28 cellular contexts compared by ENCODE assay signal in the genomic region with DNA sequence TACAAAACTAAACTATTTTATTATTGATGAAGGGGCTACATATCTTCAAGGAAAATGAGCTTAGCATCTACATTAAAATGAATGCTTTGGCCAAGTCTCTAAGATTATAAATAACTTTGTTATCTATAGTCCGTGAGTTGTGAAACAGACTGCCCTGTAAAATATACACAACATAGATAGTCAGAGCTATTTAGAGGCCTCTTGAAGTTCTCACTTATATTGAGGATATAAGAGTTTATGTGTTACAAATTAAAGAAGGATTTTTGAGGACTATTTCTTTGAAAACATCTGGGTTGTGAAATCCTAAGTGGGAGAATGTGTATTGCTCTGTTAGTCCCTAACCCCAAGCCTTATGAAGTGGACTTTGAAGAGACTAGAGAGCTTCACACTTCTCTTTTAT.
"Had no signal": no experiment of that assay in that cellular context is flagged by ENCODE, and none has a peak within 500 bp of the region (broad histone marks: within the 10 kb centered on the region; RNA-seq: fewer than 3 reads in every experiment).

No MANE protein-coding gene starts in this region.

- H3K27ac ChIP-seq: body of pancreas, breast epithelium, PC-9, RWPE1, SJCRH30, SK-N-MC had no signal

- H3K36me3 Mint-ChIP-seq: activated naive CD4-positive, alpha-beta T cell treated with anti-CD3 and anti-CD28 coated beads, Interleukin-2, amount 50 U/mL, for 24 hours; activated naive CD8-positive, alpha-beta T cell treated with anti-CD3 and anti-CD28 coated beads, Interleukin-2, amount 10 ng/mL, durations not matched to agents 7 days and 5 days had no signal

- DNase-seq: activated CD4-positive, alpha-beta T cell treated with anti-CD3 and anti-CD28 coated beads, Interleukin-2, amount 10 ng/mL, durations not matched to agents 24 days and 14 days; activated CD4-positive, alpha-beta T cell treated with anti-CD3 and anti-CD28 coated beads, Interleukin-2, amount 50 U/mL, for 4 hours; activated CD8-positive, alpha-beta T cell treated with anti-CD3 and anti-CD28 coated beads, Interleukin-2, amount 10 ng/mL, durations not matched to agents 7 days and 5 days; activated gamma-delta T cell; activated naive CD4-positive, alpha-beta T cell treated with Interleukin-2 at 50 U/mL for 16 hours; activated naive CD8-positive, alpha-beta T cell treated with anti-CD3 and anti-CD28 coated beads, Interleukin-2, amount 10 ng/mL, durations not matched to agents 7 days and 5 days; activated T-cell treated with anti-CD3 and anti-CD28 coated beads, Interleukin-2, amount 50 U/mL, for 24 hours; body of pancreas; Kasumi-1; KG1; MG63; NCI-H1048; NCI-H1105 treated with DMSO at 0.1 percent for 48 hours; NCI-H1436; NCI-H1694; NCI-H1930; NCI-H2081 treated with DMSO at 0.1 percent for 48 hours; NCI-H345; NCI-H524 treated with DMSO at 0.1 percent for 48 hours; PC-9; SHP77; SJCRH30; T1000 had no signal

- H3K36me3 ChIP-seq: breast epithelium, MG63, SJCRH30 had no signal

- ATAC-seq: activated CD8-positive, alpha-beta T cell treated with anti-CD3 and anti-CD28 coated beads, Interleukin-2, amount 10 ng/mL, durations not matched to agents 7 days and 5 days; body of pancreas had no signal

- H3K4me3 ChIP-seq: body of pancreas, breast epithelium, MG63, PC-9, SJCRH30, SK-N-MC had no signal

- H3K4me1 ChIP-seq: body of pancreas, breast epithelium, SJCRH30 had no signal

- H2AFZ ChIP-seq: PC-9 had no signal

- H3K4me2 ChIP-seq: PC-9 had no signal

- H3K4me3 Mint-ChIP-seq: activated CD4-positive, alpha-beta T cell treated with anti-CD3 and anti-CD28 coated beads, Interleukin-2, amount 10 ng/mL, durations not matched to agents 24 days and 14 days; activated CD8-positive, alpha-beta T cell treated with anti-CD3 and anti-CD28 coated beads, Interleukin-2, amount 10 ng/mL, durations not matched to agents 7 days and 5 days; activated naive CD4-positive, alpha-beta T cell treated with anti-CD3 and anti-CD28 coated beads, Interleukin-2, amount 50 U/mL, for 24 hours; activated naive CD8-positive, alpha-beta T cell treated with anti-CD3 and anti-CD28 coated beads, Interleukin-2, amount 10 ng/mL, durations not matched to agents 7 days and 5 days; activated T-cell treated with anti-CD3 and anti-CD28 coated beads, Interleukin-2, amount 50 U/mL, for 24 hours had no signal

- H3K9me3 ChIP-seq: body of pancreas, MG63, SJCRH30 had no signal

- H3K4me1 Mint-ChIP-seq: activated CD4-positive, alpha-beta T cell treated with anti-CD3 and anti-CD28 coated beads, Interleukin-2, amount 10 ng/mL, durations not matched to agents 24 days and 14 days; activated naive CD4-positive, alpha-beta T cell treated with anti-CD3 and anti-CD28 coated beads, Interleukin-2, amount 50 U/mL, for 24 hours; activated naive CD8-positive, alpha-beta T cell treated with anti-CD3 and anti-CD28 coated beads, Interleukin-2, amount 10 ng/mL, durations not matched to agents 7 days and 5 days had no signal

- H3K27ac Mint-ChIP-seq: activated CD4-positive, alpha-beta T cell treated with anti-CD3 and anti-CD28 coated beads, Interleukin-2, amount 10 ng/mL, durations not matched to agents 24 days and 14 days; activated CD8-positive, alpha-beta T cell treated with anti-CD3 and anti-CD28 coated beads, Interleukin-2, amount 10 ng/mL, durations not matched to agents 7 days and 5 days; activated naive CD4-positive, alpha-beta T cell treated with anti-CD3 and anti-CD28 coated beads, Interleukin-2, amount 50 U/mL, for 24 hours; activated naive CD8-positive, alpha-beta T cell treated with anti-CD3 and anti-CD28 coated beads, Interleukin-2, amount 10 ng/mL, durations not matched to agents 7 days and 5 days; activated T-cell treated with anti-CD3 and anti-CD28 coated beads, Interleukin-2, amount 50 U/mL, for 24 hours; activated T-helper 2 cell treated with anti-CD3 and anti-CD28 coated beads, Interferon-gamma antibody, Interleukin-2, Interleukin-4, amounts not matched to agents 10 μg/mL and 5 μg/mL and 100 μg/mL, durations not matched to agents 14 hours and 24 hours and 36 hours had no signal

- H3K27me3 ChIP-seq: body of pancreas, breast epithelium, MG63, SJCRH30 had no signal

- H3K27me3 Mint-ChIP-seq: activated CD4-positive, alpha-beta T cell treated with anti-CD3 and anti-CD28 coated beads, Interleukin-2, amount 10 ng/mL, durations not matched to agents 24 days and 14 days; activated naive CD4-positive, alpha-beta T cell treated with anti-CD3 and anti-CD28 coated beads, Interleukin-2, amount 50 U/mL, for 24 hours; activated naive CD8-positive, alpha-beta T cell treated with anti-CD3 and anti-CD28 coated beads, Interleukin-2, amount 10 ng/mL, durations not matched to agents 7 days and 5 days; activated T-cell treated with anti-CD3 and anti-CD28 coated beads, Interleukin-2, amount 50 U/mL, for 24 hours had no signal

- H3K9me3 Mint-ChIP-seq: activated CD4-positive, alpha-beta T cell treated with anti-CD3 and anti-CD28 coated beads, Interleukin-2, amount 10 ng/mL, durations not matched to agents 24 days and 14 days had no signal
